24 cellular contexts compared by ENCODE assay signal in genomic region chr18:73901151-73901550, GRCh38.
"Had no signal": no experiment of that assay in that cellular context is flagged by ENCODE, and none has a peak within 500 bp of the region (broad histone marks: within the 10 kb centered on the region; RNA-seq: fewer than 3 reads in every experiment).

No MANE protein-coding gene starts in this region.

- H3K27ac ChIP-seq: colonic mucosa, esophagus squamous epithelium, gastrocnemius medialis, heart right ventricle, left lung, lower lobe of right lung had no signal

- H3K4me3 Mint-ChIP-seq: dendritic cell treated with granulocyte-macrophage colony-stimulating factor and Interleukin-4, amounts not matched to agents 40 ng/mL and 50 ng/mL, for 4 days; effector memory CD8-positive, alpha-beta T cell; mesothelial cell of epicardium had no signal

- H3K36me3 Mint-ChIP-seq: mesothelial cell of epicardium, naive B cell had no signal

- H3K4me3 ChIP-seq: colonic mucosa, esophagus squamous epithelium, gastrocnemius medialis, heart right ventricle, left lung, lower lobe of right lung, mucosa of descending colon had no signal

- FAIRE-seq: endothelial cell of umbilical vein, islet of Langerhans, keratinocyte had no signal

- ATAC-seq: effector memory CD8-positive, alpha-beta T cell; gastrocnemius medialis; heart right ventricle; left cardiac atrium; left lung; left ventricle myocardium superior; lower lobe of right lung; mucosa of descending colon had no signal

- H3K27me3 ChIP-seq: colonic mucosa, esophagus squamous epithelium, gastrocnemius medialis, heart right ventricle, left lung had no signal

- H3K9me3 Mint-ChIP-seq: dendritic cell treated with granulocyte-macrophage colony-stimulating factor and Interleukin-4, amounts not matched to agents 40 ng/mL and 50 ng/mL, for 4 days; effector memory CD8-positive, alpha-beta T cell; mesothelial cell of epicardium; naive B cell had no signal

- H3K36me3 ChIP-seq: colonic mucosa, esophagus squamous epithelium, gastrocnemius medialis, heart right ventricle, left lung, lower lobe of right lung had no signal

- H3K27ac Mint-ChIP-seq: dendritic cell treated with granulocyte-macrophage colony-stimulating factor and Interleukin-4, amounts not matched to agents 40 ng/mL and 50 ng/mL, for 4 days; effector memory CD8-positive, alpha-beta T cell; mesothelial cell of epicardium; naive B cell had no signal

- H3K9me3 ChIP-seq: colonic mucosa, esophagus squamous epithelium, gastrocnemius medialis, heart right ventricle, left lung, lower lobe of right lung, mucosa of descending colon had no signal

- H3K4me1 Mint-ChIP-seq: mesothelial cell of epicardium, naive B cell had no signal

- H3K27me3 Mint-ChIP-seq: effector memory CD8-positive, alpha-beta T cell had no signal

- DNase-seq: colonic mucosa; cortex of kidney; effector CD8-positive, alpha-beta T cell; effector memory CD8-positive, alpha-beta T cell; esophagus squamous epithelium; foreskin fibroblast; foreskin melanocyte; gastrocnemius medialis; glutamatergic neuron; head of caudate nucleus; heart right ventricle; hippocampal formation; left cardiac atrium; left lung; left ventricle myocardium superior; lower lobe of right lung; mesenchymal stem cell; mucosa of descending colon; naive B cell had no signal

- H3K4me1 ChIP-seq: colonic mucosa, esophagus squamous epithelium, gastrocnemius medialis, heart right ventricle, left lung, lower lobe of right lung had no signal
